Comparison of ENCODE assay signal across 8 cellular contexts in the genomic region with DNA sequence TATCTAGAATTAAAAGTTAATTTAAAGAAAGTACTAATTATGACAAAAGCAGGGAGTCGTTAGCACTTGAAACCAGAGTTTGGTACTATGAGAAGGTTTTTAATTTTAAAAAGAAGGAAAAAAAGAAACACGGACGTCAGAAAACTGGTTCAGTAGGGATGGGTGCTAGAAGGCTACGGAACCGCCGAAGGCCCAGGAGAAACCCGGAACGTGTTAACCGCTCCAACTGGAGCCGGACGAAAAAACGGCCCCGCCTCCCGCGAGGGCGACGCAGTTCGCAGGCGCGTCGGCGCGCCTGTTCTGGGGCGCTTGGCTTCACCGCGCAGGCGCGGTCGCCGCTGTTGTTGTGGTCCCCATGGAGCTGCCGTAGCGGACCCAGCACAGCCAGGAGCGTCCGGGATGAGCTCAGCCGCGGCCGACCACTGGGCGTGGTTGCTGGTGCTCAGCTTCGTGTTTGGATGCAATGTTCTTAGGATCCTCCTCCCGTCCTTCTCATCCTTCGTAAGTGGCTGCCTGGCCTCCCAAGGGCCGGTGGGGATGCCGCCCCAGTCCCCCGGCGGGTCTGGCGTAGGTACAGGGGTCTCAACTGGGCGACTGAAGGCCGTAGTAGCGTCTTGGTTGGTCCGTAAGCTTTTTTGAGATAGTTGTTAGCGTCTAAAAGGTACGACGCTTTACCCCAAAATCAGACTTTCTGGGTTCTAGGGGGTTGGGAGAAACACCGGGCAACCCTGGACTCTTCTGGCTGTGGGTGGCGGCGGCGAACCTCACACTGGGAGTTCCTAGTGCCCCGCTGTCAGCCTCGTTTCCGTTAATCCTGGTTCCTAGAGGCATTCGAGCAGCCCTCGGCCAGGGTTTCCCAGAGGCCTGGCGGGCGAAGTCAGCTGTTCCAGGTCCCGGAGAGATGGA. TPM values are rescaled to one million over a fixed set of nuclear protein-coding genes. Genes with fewer than 3 reads are reported as not detected.
DNase-seq lines count a peak whose midpoint lies in the region; ATAC-seq and TF ChIP-seq lines count a peak whose summit lies in the region.

No MANE protein-coding gene starts in this region.

- peak overlapping the region; percentile 90 to 98 (median 95) for H3K4me3 Mint-ChIP-seq in IgD-negative memory B cell

- peaks cover 7 to 11% of the 10 kb centered on the region in 2 donors for H3K4me1 ChIP-seq in mucosa of rectum (ENCODE audit: control insufficient read depth in 2 of 2, insufficient read depth in 2 of 2, low read length in 2 of 2)

- no peaks in the 10 kb centered on the region for H3K9me3 ChIP-seq in mucosa of rectum (ENCODE audit: control insufficient read depth in 2 of 2, low read length in 2 of 2)

- H3K36me3 ChIP-seq in mucosa of rectum (ENCODE audit: control insufficient read depth in 2 of 2, insufficient read depth in 2 of 2, low read length in 2 of 2) = no peaks in the 10 kb centered on the region

- H3K27me3 Mint-ChIP-seq in IgD-negative memory B cell = no peaks in the 10 kb centered on the region

- DNase-seq in DMS114 treated with DMSO at 0.1 percent for 48 hours (lab: John Stamatoyannopoulos, UW; ENCODE audit: unreplicated experiment) (peak; percentile 78), OCI-M1 (lab: John Stamatoyannopoulos, UW) (peak; percentile 99), erythroblast (lab: John Stamatoyannopoulos, UW) (peak; percentile 92 to 95)
- peak; percentile 88 for DNase-seq in activated T-cell treated with anti-CD3 and anti-CD28 coated beads, Interleukin-2, amount 50 U/mL, for 1 hour
- peak; percentile 63 to 75 for DNase-seq in stimulated activated CD8-positive, alpha-beta memory T cell treated with anti-CD3 and anti-CD28 coated beads, Interleukin-4, amount 100 ng/mL, for 4 hours (ENCODE audit: low read depth in 2 of 2, low spot score in 1 of 2)

- H3K4me1 Mint-ChIP-seq in IgD-negative memory B cell = peaks cover 15 to 22% (median 15%) of the 10 kb centered on the region in 3 donors

- peak overlapping the region; percentile 93 to 98 for H3K4me3 ChIP-seq in mucosa of rectum (ENCODE audit: low read length in 2 of 2)

- TF ChIP-seq POLR2A in erythroblast (IDR thresholded peaks at IDR 0.05; ENCODE audit: low read length) = peak; percentile 81

- peak overlapping the region; percentile 77 for H3K27ac ChIP-seq in mucosa of rectum (ENCODE audit: low read depth in 2 of 2, low read length in 2 of 2)

- peak overlapping the region; percentile 79 to 90 (median 81) for H3K27ac Mint-ChIP-seq in IgD-negative memory B cell

- no peaks in the 10 kb centered on the region for H3K27me3 ChIP-seq in mucosa of rectum (ENCODE audit: control insufficient read depth in 2 of 2, insufficient read depth in 2 of 2, low read length in 2 of 2)

- no peaks in the 10 kb centered on the region for H3K9me3 Mint-ChIP-seq in IgD-negative memory B cell

- peak overlapping the region; percentile 86 to 89 for H3K9ac ChIP-seq in mucosa of rectum (ENCODE audit: low read depth in 1 of 2, low read length in 2 of 2)

- peaks cover 3% of the 10 kb centered on the region for H3K36me3 Mint-ChIP-seq in IgD-negative memory B cell

- ATAC-seq in GM21576 (IDR thresholded peaks at IDR 0.05; ENCODE audit: unreplicated experiment) = peak; percentile 95

RNA-seq across cellular contexts. Expression of gene HMGN1, which starts 31.4 kb away (rescaled TPM):
- 283 TPM for polyA plus RNA-seq in IgD-negative memory B cell

Comparison
In these comparisons a context has a peak if more than half of its experiments do, and no peak if none do; other contexts are left out.
1. Peak in every context shown above with its lines: DNase-seq, ATAC-seq, H3K4me3 ChIP-seq and H3K27ac ChIP-seq.